In the genomic region with DNA sequence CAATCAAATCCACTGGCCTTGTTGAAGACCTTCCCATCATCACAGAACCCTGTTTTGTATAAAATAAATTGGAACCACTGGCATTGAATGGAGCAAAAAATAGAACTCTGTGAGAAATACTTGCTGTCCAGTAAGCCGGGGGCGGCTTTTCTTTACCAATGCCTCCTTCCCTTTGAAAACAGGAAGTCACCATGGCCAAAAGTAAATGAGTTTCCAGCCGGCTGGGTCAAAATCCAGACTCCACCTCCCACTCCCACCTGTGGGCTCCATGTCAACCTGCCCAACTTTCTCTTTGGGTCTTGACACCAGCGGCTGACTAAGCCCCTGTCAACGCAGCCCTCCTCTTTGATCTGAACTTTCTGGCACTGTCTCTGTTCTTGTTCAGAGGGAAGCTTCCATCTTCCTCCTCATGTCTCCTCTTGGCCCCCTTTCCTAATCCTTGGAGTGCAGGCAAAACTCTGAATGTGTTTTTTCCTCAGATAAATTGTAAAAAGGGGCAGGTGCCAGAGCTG, we compare ENCODE assay signal across 20 cellular contexts.
DNase-seq lines count a peak whose midpoint lies in the region; ATAC-seq, FAIRE-seq and TF ChIP-seq lines count a peak whose summit lies in the region.
"Had no signal": no experiment of that assay in that cellular context is flagged by ENCODE, and none has a peak within 500 bp of the region (broad histone marks: within the 10 kb centered on the region; RNA-seq: fewer than 3 reads in every experiment).

No MANE protein-coding gene starts in this region.

- H3K27ac Mint-ChIP-seq in neural crest cell (ENCODE audit: unreplicated experiment), result peak overlapping the region; percentile 75
- no peak overlapping the region for H3K27ac Mint-ChIP-seq in progenitor cell of endocrine pancreas
- H3K27ac Mint-ChIP-seq: CD14-positive monocyte, IgD-negative memory B cell had no signal

- no peak for TF ChIP-seq CTCF in neural crest cell (conservative IDR thresholded peaks at IDR 0.05)
- no peak for TF ChIP-seq CTCF in progenitor cell of endocrine pancreas (IDR thresholded peaks at IDR 0.05; ENCODE audit: unreplicated experiment)

- H3K9me3 Mint-ChIP-seq in neural crest cell, result no peaks in the 10 kb centered on the region
- H3K9me3 Mint-ChIP-seq in progenitor cell of endocrine pancreas (ENCODE audit: low read depth), result no peaks in the 10 kb centered on the region

- no peak for ATAC-seq in HG03025 (IDR thresholded peaks at IDR 0.05; ENCODE audit: low FRiP score, unreplicated experiment)
- ATAC-seq: Right ventricle myocardium inferior had no signal

- H3K4me1 Mint-ChIP-seq in neural crest cell (peaks cover 4% of the 10 kb centered on the region), progenitor cell of endocrine pancreas (ENCODE audit: low read depth) (no peaks in the 10 kb centered on the region)

- DNase-seq in HTR-8/SVneo (ENCODE audit: insufficient read length, low spot score) (no peak), MV-4-11 (lab: John Stamatoyannopoulos, UW) (peak; percentile 66), SKM-1 (lab: John Stamatoyannopoulos, UW; ENCODE audit: unreplicated experiment) (peak; percentile 32), neural crest cell (ENCODE audit: low read depth, low spot score) (no peak), progenitor cell of endocrine pancreas (ENCODE audit: low spot score, unreplicated experiment) (no peak), caudate nucleus (lab: John Stamatoyannopoulos, UW) (no peak)
- no peak for DNase-seq in stimulated activated CD4-positive, alpha-beta T cell treated with anti-CD3 and anti-CD28 coated beads, Interleukin-15, amount 100 ng/mL, for 24 hours
- DNase-seq: COR-L47; GF-D8; NCI-H1105; NCI-H1694 treated with DMSO at 0.1 percent for 48 hours; NCI-H526 treated with DMSO at 0.1 percent for 48 hours; NK-92 treated with Interleukin-12 subunit alpha and Interleukin-12 subunit beta, amount 100 ng/mL, for 24 hours; Peyer's patch had no signal

- H3K27ac ChIP-seq in caudate nucleus (ENCODE audit: low read depth, low read length), result no peak overlapping the region
- H3K27ac ChIP-seq: Peyer's patch, SK-N-MC had no signal

- H3K4me3 Mint-ChIP-seq in neural crest cell (no peak overlapping the region), progenitor cell of endocrine pancreas (ENCODE audit: low read depth) (no peak overlapping the region)
- H3K4me3 Mint-ChIP-seq: IgD-negative memory B cell had no signal

- no peaks in the 10 kb centered on the region for H3K27me3 Mint-ChIP-seq in neural crest cell (ENCODE audit: low read depth)
- H3K27me3 Mint-ChIP-seq in progenitor cell of endocrine pancreas, result peaks cover 9% of the 10 kb centered on the region
- H3K27me3 Mint-ChIP-seq: IgD-negative memory B cell had no signal

- FAIRE-seq in HTR-8/SVneo (lab: Jason Lieb, UNC), result peak; percentile 58
- FAIRE-seq: GM12892 had no signal

- H3K36me3 Mint-ChIP-seq in neural crest cell (ENCODE audit: low read depth), result no peaks in the 10 kb centered on the region
- no peaks in the 10 kb centered on the region for H3K36me3 Mint-ChIP-seq in progenitor cell of endocrine pancreas (ENCODE audit: insufficient read depth)
- H3K36me3 Mint-ChIP-seq: CD14-positive monocyte, IgD-negative memory B cell had no signal

Comparison
In these comparisons a context has a peak if more than half of its experiments do, and no peak if none do; other contexts are left out.
1. DNase-seq: peak in MV-4-11 (single experiment) and SKM-1 (single experiment); none in HTR-8/SVneo (single experiment), neural crest cell (single experiment), progenitor cell of endocrine pancreas (single experiment), caudate nucleus (0 of 61) and stimulated activated CD4-positive, alpha-beta T cell treated with anti-CD3 and anti-CD28 coated beads, Interleukin-15, amount 100 ng/mL, for 24 hours (single experiment).